In the genomic region with DNA sequence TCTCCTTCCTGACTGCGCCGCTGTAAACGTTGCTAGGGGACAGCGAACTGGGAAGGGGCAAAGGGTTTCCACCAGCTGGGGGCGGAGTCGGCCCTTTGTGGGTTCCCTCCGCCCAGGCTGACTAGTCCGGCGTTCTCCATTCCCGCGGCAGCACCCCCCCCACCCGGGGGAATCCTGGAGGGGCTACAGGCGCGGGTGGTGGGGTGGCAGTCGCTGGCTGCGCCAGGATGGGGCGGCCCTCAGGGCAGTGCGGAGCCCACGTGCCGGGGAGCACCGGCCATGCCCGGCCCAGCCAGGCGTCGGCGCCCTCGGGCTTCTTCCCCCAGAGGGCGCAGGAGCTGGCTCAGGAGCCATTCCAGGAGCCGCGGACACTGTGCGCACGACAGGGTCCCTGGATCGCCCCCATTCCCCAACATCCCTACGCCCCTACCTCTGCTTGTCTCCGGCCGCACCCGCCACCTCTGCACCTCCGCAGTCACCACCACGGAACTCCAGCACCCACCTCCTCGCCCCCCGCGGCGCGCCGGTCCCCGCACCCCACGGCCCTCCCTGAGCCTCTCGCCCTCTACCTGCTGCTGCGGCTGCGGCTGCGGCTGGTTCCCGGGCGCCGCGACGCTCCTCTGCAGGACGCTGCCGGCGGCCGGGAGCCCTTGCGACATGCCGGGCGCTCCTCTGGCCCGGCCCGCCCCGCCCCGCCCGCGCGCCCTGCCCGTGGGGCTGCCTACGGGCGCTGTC, we compare ENCODE assay signal across 8 cellular contexts. TPM values are rescaled to one million over a fixed set of nuclear protein-coding genes. Genes with fewer than 3 reads are reported as not detected.
DNase-seq lines count a peak whose midpoint lies in the region; ATAC-seq and TF ChIP-seq lines count a peak whose summit lies in the region.

No MANE protein-coding gene starts in this region.

- H3K4me1 ChIP-seq in body of pancreas: peaks cover 31% of the 10 kb centered on the region

- ATAC-seq in GM21529 (IDR thresholded peaks at IDR 0.05; ENCODE audit: unreplicated experiment): peak; percentile 52
- ATAC-seq in body of pancreas: peak; percentile 66

- intact Hi-C loops in body of pancreas (cut with DNase I): no loop called here

- no peak for TF ChIP-seq POLR2A in body of pancreas (IDR thresholded peaks at IDR 0.05)

- DNase-seq in DMS53 treated with DMSO at 0.1 percent for 48 hours (lab: John Stamatoyannopoulos, UW; ENCODE audit: unreplicated experiment) (peak; percentile 70), T-helper 1 cell (peak; percentile 16 to 75 (median 32)), body of pancreas (peak; percentile 34 to 49 (median 40)), iris pigment epithelial cell (ENCODE audit: low read depth) (peak; percentile 28), cerebellar nuclear complex (lab: John Stamatoyannopoulos, UW) (no peak)
- DNase-seq in stimulated activated CD4-positive, alpha-beta T cell treated with anti-CD3 and anti-CD28 coated beads, Interleukin-1b, Interleukin-23, amount 100 ng/mL, for 4 hours (ENCODE audit: low read depth in 2 of 2): peak; percentile 34 to 50

- H3K4me3 ChIP-seq in body of pancreas: peak overlapping the region in 1 of 2 donors; percentile 1

- TF ChIP-seq CTCF in body of pancreas (IDR thresholded peaks at IDR 0.05): peak in 6 of 7 experiments; percentile 20 to 50 (median 42)

- peaks cover 0 to 21% of the 10 kb centered on the region in 2 donors for H3K27me3 ChIP-seq in body of pancreas

- H3K27ac ChIP-seq in KOPT-K1 (ENCODE audit: low read depth, low read length, poor library complexity, severe bottlenecking): peak overlapping the region; percentile 35
- H3K27ac ChIP-seq in body of pancreas: peak overlapping the region in 1 of 4 donors; percentile 52

- H3K36me3 ChIP-seq in KOPT-K1 (ENCODE audit: insufficient read depth, low read length) (peaks cover 9% of the 10 kb centered on the region), body of pancreas (replicated peaks in 1 of 2; ENCODE audit: insufficient read depth in 1 of 2, low read depth in 2 of 2) (no peaks in the 10 kb centered on the region)

- H3K9me3 ChIP-seq in KOPT-K1 (ENCODE audit: insufficient read depth, low read length, poor library complexity, severe bottlenecking): no peaks in the 10 kb centered on the region
- no peaks in the 10 kb centered on the region for H3K9me3 ChIP-seq in body of pancreas

- WGBS in body of pancreas, 2 donors: 1 to 2% methylated on average over 14 to 58 of the region's 72 CpGs

RNA-seq across cellular contexts. Expression of a gene that starts 0.4 kb away (rescaled TPM):
- 1 to 10 TPM in 1 of 2 donors, not detected in 1; 3.4 TPM for total RNA-seq in body of pancreas

Comparison
In these comparisons a context has a peak if more than half of its experiments do, and no peak if none do; other contexts are left out.
1. DNase-seq: peak in DMS53 treated with DMSO at 0.1 percent for 48 hours (single experiment), T-helper 1 cell (5 of 5), body of pancreas (4 of 4), iris pigment epithelial cell (single experiment) and stimulated activated CD4-positive, alpha-beta T cell treated with anti-CD3 and anti-CD28 coated beads, Interleukin-1b, Interleukin-23, amount 100 ng/mL, for 4 hours (2 of 2); none in cerebellar nuclear complex (0 of 2).